25 cellular contexts compared by ENCODE assay signal in the genomic region with DNA sequence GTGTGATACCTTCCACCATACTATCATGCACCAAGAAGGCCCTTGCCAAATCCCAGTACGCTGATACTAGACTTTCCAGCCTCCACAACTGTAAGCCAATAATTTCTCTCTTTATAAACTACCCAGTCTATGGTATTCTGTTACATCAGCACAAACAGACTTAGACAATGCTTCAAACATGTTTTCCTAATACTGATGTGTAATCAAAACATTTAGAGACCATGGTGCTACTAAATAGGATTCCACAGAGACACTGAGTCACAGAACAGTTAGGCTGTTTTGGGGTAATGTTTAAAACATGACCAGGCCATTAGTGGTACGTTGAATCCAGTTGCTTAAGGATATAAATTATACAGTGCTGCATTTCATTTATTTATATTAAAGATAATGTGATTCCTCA.
DNase-seq lines count a peak whose midpoint lies in the region; ATAC-seq and TF ChIP-seq lines count a peak whose summit lies in the region.
"Had no signal": no experiment of that assay in that cellular context is flagged by ENCODE, and none has a peak within 500 bp of the region (broad histone marks: within the 10 kb centered on the region; RNA-seq: fewer than 3 reads in every experiment).

No MANE protein-coding gene starts in this region.

- no peaks in the 10 kb centered on the region for H3K27me3 Mint-ChIP-seq in activated T-cell treated with anti-CD3 and anti-CD28 coated beads, Interleukin-2, amount 50 U/mL, for 24 hours
- H3K27me3 Mint-ChIP-seq: activated naive CD4-positive, alpha-beta T cell treated with anti-CD3 and anti-CD28 coated beads, Interleukin-2, amount 10 ng/mL, durations not matched to agents 7 days and 5 days; IgD-negative memory B cell had no signal

- H3K4me3 ChIP-seq in fibroblast of the aortic adventitia (ENCODE audit: low read depth, low read length) = no peak overlapping the region
- H3K4me3 ChIP-seq: ascending aorta, gastroesophageal sphincter, sigmoid colon, stomach, transverse colon had no signal

- H3K9me3 Mint-ChIP-seq in activated T-cell treated with anti-CD3 and anti-CD28 coated beads, Interleukin-2, amount 50 U/mL, for 24 hours = no peaks in the 10 kb centered on the region
- H3K9me3 Mint-ChIP-seq: activated naive CD4-positive, alpha-beta T cell treated with anti-CD3 and anti-CD28 coated beads, Interleukin-2, amount 10 ng/mL, durations not matched to agents 7 days and 5 days; IgD-negative memory B cell; nephron; T-helper 2 cell treated with Interferon-gamma antibody and Interleukin-4, amounts not matched to agents 5 μg/mL and 100 μg/mL, for 36 hours had no signal

- no peak for TF ChIP-seq CTCF in fibroblast of the aortic adventitia (IDR thresholded peaks at IDR 0.05; ENCODE audit: insufficient read depth, low read length)

- ATAC-seq in HG03039 (IDR thresholded peaks at IDR 0.05; ENCODE audit: unreplicated experiment) = no peak
- ATAC-seq: gastroesophageal sphincter had no signal

- no peak for DNase-seq in activated T-cell treated with anti-CD3 and anti-CD28 coated beads, Interleukin-2, amount 50 U/mL, for 24 hours
- DNase-seq in activated T-cell treated with anti-CD3 and anti-CD28 coated beads for 4 hours = no peak
- DNase-seq in amniotic epithelial cell (ENCODE audit: low read depth) = peak; percentile 45
- DNase-seq in fibroblast of the aortic adventitia (ENCODE audit: low read depth) = peak; percentile 27
- peak; percentile 64 for DNase-seq in stromal cell of bone marrow (ENCODE audit: low read depth)
- no peak for DNase-seq in activated gamma-delta T cell (lab: John Stamatoyannopoulos, UW)
- no peak for DNase-seq in effector CD4-positive, alpha-beta T cell
- DNase-seq: activated CD4-positive, alpha-beta T cell treated with anti-CD3 and anti-CD28 coated beads for 48 hours; activated naive CD4-positive, alpha-beta T cell treated with anti-CD3 and anti-CD28 coated beads, Interleukin-2, amount 10 ng/mL, durations not matched to agents 7 days and 5 days; BE2C; DND-41; H7; islet precursor cell; midbrain; NCI-H1417 treated with DMSO at 0.1 percent for 48 hours; NCI-H446 treated with DMSO at 0.1 percent for 48 hours; sigmoid colon; stomach; transverse colon had no signal

- H3K36me3 Mint-ChIP-seq in activated T-cell treated with anti-CD3 and anti-CD28 coated beads, Interleukin-2, amount 50 U/mL, for 24 hours (ENCODE audit: low read depth) = peaks cover 97% of the 10 kb centered on the region

- no peak overlapping the region for H3K4me3 Mint-ChIP-seq in activated T-cell treated with anti-CD3 and anti-CD28 coated beads, Interleukin-2, amount 50 U/mL, for 24 hours
- H3K4me3 Mint-ChIP-seq: activated naive CD4-positive, alpha-beta T cell treated with anti-CD3 and anti-CD28 coated beads, Interleukin-2, amount 10 ng/mL, durations not matched to agents 7 days and 5 days; IgD-negative memory B cell; nephron; T-helper 2 cell treated with Interferon-gamma antibody and Interleukin-4, amounts not matched to agents 5 μg/mL and 100 μg/mL, for 36 hours had no signal

- peaks cover 34% of the 10 kb centered on the region for H3K4me1 Mint-ChIP-seq in activated T-cell treated with anti-CD3 and anti-CD28 coated beads, Interleukin-2, amount 50 U/mL, for 24 hours (ENCODE audit: low read depth)

- peak overlapping the region; percentile 13 for H3K27ac Mint-ChIP-seq in activated T-cell treated with anti-CD3 and anti-CD28 coated beads, Interleukin-2, amount 50 U/mL, for 24 hours
- H3K27ac Mint-ChIP-seq: activated naive CD4-positive, alpha-beta T cell treated with anti-CD3 and anti-CD28 coated beads, Interleukin-2, amount 10 ng/mL, durations not matched to agents 7 days and 5 days; nephron; T-helper 2 cell treated with Interferon-gamma antibody and Interleukin-4, amounts not matched to agents 5 μg/mL and 100 μg/mL, for 36 hours had no signal

Comparison
In these comparisons a context has a peak if more than half of its experiments do, and no peak if none do; other contexts are left out.
1. DNase-seq: peak in amniotic epithelial cell (single experiment), fibroblast of the aortic adventitia (single experiment) and stromal cell of bone marrow (single experiment); none in activated T-cell treated with anti-CD3 and anti-CD28 coated beads, Interleukin-2, amount 50 U/mL, for 24 hours (single experiment), activated T-cell treated with anti-CD3 and anti-CD28 coated beads for 4 hours (single experiment), activated gamma-delta T cell (single experiment) and effector CD4-positive, alpha-beta T cell (single experiment).